18 cellular contexts compared by ENCODE assay signal in genomic region chr5:123046222-123046621, GRCh38. TPM values are rescaled to one million over a fixed set of nuclear protein-coding genes. Genes with fewer than 3 reads are reported as not detected.
DNase-seq lines count a peak whose midpoint lies in the region; ATAC-seq and TF ChIP-seq lines count a peak whose summit lies in the region.
"Had no signal": no experiment of that assay in that cellular context is flagged by ENCODE, and none has a peak within 500 bp of the region (broad histone marks: within the 10 kb centered on the region; RNA-seq: fewer than 3 reads in every experiment).

No MANE protein-coding gene starts in this region.

- peaks cover 0 to 2% of the 10 kb centered on the region in 2 donors for H3K9me3 Mint-ChIP-seq in stimulated activated naive B cell treated with anti-CD40 and anti-IgM and Interleukin-4, amounts not matched to agents 10 μg/mL and 1 μg/mL and 100 μg/mL, for 72 hours
- H3K9me3 Mint-ChIP-seq: HFFc6 had no signal

- H3K4me1 ChIP-seq in RWPE2 (ENCODE audit: insufficient read depth, poor library complexity, severe bottlenecking): no peaks in the 10 kb centered on the region
- no peaks in the 10 kb centered on the region for H3K4me1 ChIP-seq in neuronal stem cell (ENCODE audit: control insufficient read depth in 2 of 2, insufficient read depth in 1 of 2, low read depth in 1 of 2, low read length in 2 of 2)

- H3K27me3 ChIP-seq in RWPE2 (ENCODE audit: insufficient read depth, poor library complexity, severe bottlenecking) (peaks cover 9% of the 10 kb centered on the region), neuronal stem cell (ENCODE audit: control insufficient read depth in 3 of 3, insufficient read depth in 3 of 3, low read depth in 1 of 3, low read length in 3 of 3) (peaks cover 0 to 31% (median 0%) of the 10 kb centered on the region in 3 experiments)

- no peaks in the 10 kb centered on the region for H3K9me3 ChIP-seq in RWPE2 (ENCODE audit: severe bottlenecking)
- no peaks in the 10 kb centered on the region for H3K9me3 ChIP-seq in neuronal stem cell (replicated peaks in 1 of 2; ENCODE audit: control insufficient read depth in 2 of 2, insufficient read depth in 1 of 2, low read depth in 1 of 2, low read length in 2 of 2)

- ATAC-seq in Right ventricle myocardium superior (ENCODE audit: poor library complexity) (peak; percentile 38), Right ventricle myocardium inferior (no peak), RWPE2 (ENCODE audit: low read depth) (peak; percentile 38; the same call in 1 of the 3 replicates)
- ATAC-seq in stimulated activated naive B cell treated with anti-CD40 and anti-IgM and Interleukin-4, amounts not matched to agents 10 μg/mL and 1 μg/mL and 100 μg/mL, for 72 hours (replicated peaks): no peak
- ATAC-seq: CD8-positive, alpha-beta T cell had no signal

- DNase-seq in Right ventricle myocardium superior (no peak), Right ventricle myocardium inferior (ENCODE audit: missing footprints) (no peak), RWPE2 (ENCODE audit: low spot score) (no peak), amniotic epithelial cell (ENCODE audit: low read depth) (peak; percentile 15), neuronal stem cell (ENCODE audit: low spot score) (no peak), NOMO-1 treated with DMSO at 0.1 percent for 48 hours (lab: John Stamatoyannopoulos, UW; ENCODE audit: unreplicated experiment) (no peak), mucosa of gallbladder (ENCODE audit: low spot score) (no peak)
- no peak for DNase-seq in stimulated activated naive B cell treated with anti-CD40 and anti-IgM and Interleukin-4, amounts not matched to agents 10 μg/mL and 1 μg/mL and 100 μg/mL, for 72 hours
- DNase-seq: CD8-positive, alpha-beta T cell; COR-L47; DND-41; GF-D8; HCEC 1CT; HFFc6 had no signal

- H3K4me3 ChIP-seq in RWPE2 (ENCODE audit: severe bottlenecking): no peak overlapping the region
- H3K4me3 ChIP-seq in neuronal stem cell (ENCODE audit: low read length in 2 of 2): no peak overlapping the region

- no peak overlapping the region for H3K14ac ChIP-seq in neuronal stem cell (ENCODE audit: low read length)

- H3K4me2 ChIP-seq in neuronal stem cell (ENCODE audit: insufficient read depth, low read length, poor library complexity, severe bottlenecking): no peak overlapping the region

- H3K4me3 Mint-ChIP-seq in stimulated activated naive B cell treated with anti-CD40 and anti-IgM and Interleukin-4, amounts not matched to agents 10 μg/mL and 1 μg/mL and 100 μg/mL, for 72 hours: no peak overlapping the region
- H3K4me3 Mint-ChIP-seq: CD14-positive monocyte; CD8-positive, alpha-beta T cell; HFFc6 had no signal

- H3K18ac ChIP-seq in neuronal stem cell (ENCODE audit: low read length): no peak overlapping the region

- no CpG with 5 or more reads among the region's 4 CpGs for WGBS in neuronal stem cell (ENCODE audit: extremely low coverage in 2 of 2, insufficient read length in 2 of 2, insufficient replicate concordance in 1 of 2), 2 donors

- H3K9ac ChIP-seq in neuronal stem cell (ENCODE audit: low read depth, low read length, poor library complexity): no peak overlapping the region

- H3K27ac ChIP-seq in RWPE2 (ENCODE audit: poor library complexity, severe bottlenecking) (no peak overlapping the region), neuronal stem cell (replicated peaks; ENCODE audit: low read length) (no peak overlapping the region)
- H3K27ac ChIP-seq: 22Rv1, HL-60 had no signal

- H3K36me3 ChIP-seq in RWPE2 (ENCODE audit: low read depth): no peaks in the 10 kb centered on the region
- H3K36me3 ChIP-seq in neuronal stem cell (replicated peaks in 1 of 2; ENCODE audit: control insufficient read depth in 2 of 2, insufficient read depth in 2 of 2, low read length in 2 of 2): no peaks in the 10 kb centered on the region

- H3K79me1 ChIP-seq in neuronal stem cell (ENCODE audit: low read depth, low read length): no peaks in the 10 kb centered on the region

- no peak overlapping the region for H2AFZ ChIP-seq in neuronal stem cell (ENCODE audit: low read length)

- H3K4ac ChIP-seq in neuronal stem cell (ENCODE audit: low read length): no peak overlapping the region

- no peak overlapping the region for H2BK5ac ChIP-seq in neuronal stem cell (ENCODE audit: low read length)

- intact Hi-C loops in Right ventricle myocardium superior (cut with DNase I) (no loop called here), Right ventricle myocardium inferior (cut with DNase I) (no loop called here)

- no peak overlapping the region for H2BK15ac ChIP-seq in neuronal stem cell (ENCODE audit: low read length)

- no peak overlapping the region for H4K91ac ChIP-seq in neuronal stem cell (ENCODE audit: low read depth, low read length, poor library complexity)

- no peak overlapping the region for H2BK120ac ChIP-seq in neuronal stem cell (ENCODE audit: low read depth, low read length)

- H2BK12ac ChIP-seq in neuronal stem cell (ENCODE audit: low read length): no peak overlapping the region

- H3K27me3 Mint-ChIP-seq in stimulated activated naive B cell treated with anti-CD40 and anti-IgM and Interleukin-4, amounts not matched to agents 10 μg/mL and 1 μg/mL and 100 μg/mL, for 72 hours: peaks cover 29 to 43% of the 10 kb centered on the region in 2 donors

- H3K4me1 Mint-ChIP-seq in stimulated activated naive B cell treated with anti-CD40 and anti-IgM and Interleukin-4, amounts not matched to agents 10 μg/mL and 1 μg/mL and 100 μg/mL, for 72 hours: no peaks in the 10 kb centered on the region
- H3K4me1 Mint-ChIP-seq: CD14-positive monocyte had no signal

- H2AK5ac ChIP-seq in neuronal stem cell (ENCODE audit: low read depth, low read length): peak overlapping the region; percentile 20

- no peaks in the 10 kb centered on the region for H3K36me3 Mint-ChIP-seq in stimulated activated naive B cell treated with anti-CD40 and anti-IgM and Interleukin-4, amounts not matched to agents 10 μg/mL and 1 μg/mL and 100 μg/mL, for 72 hours
- H3K36me3 Mint-ChIP-seq: CD14-positive monocyte; CD8-positive, alpha-beta T cell had no signal

- no peak overlapping the region for H3K27ac Mint-ChIP-seq in stimulated activated naive B cell treated with anti-CD40 and anti-IgM and Interleukin-4, amounts not matched to agents 10 μg/mL and 1 μg/mL and 100 μg/mL, for 72 hours
- H3K27ac Mint-ChIP-seq: CD14-positive monocyte; CD8-positive, alpha-beta T cell; HFFc6 had no signal

- no peak for TF ChIP-seq CTCF in RWPE2 (IDR thresholded peaks at IDR 0.05; ENCODE audit: poor library complexity, severe bottlenecking)

- no peak overlapping the region for H4K8ac ChIP-seq in neuronal stem cell (ENCODE audit: low read depth, low read length)

- no peak overlapping the region for H3K23ac ChIP-seq in neuronal stem cell (ENCODE audit: low read depth, low read length, poor library complexity)

RNA-seq across cellular contexts. Expression of gene PPIC, which starts 9.7 kb away (rescaled TPM):
- total RNA-seq in Right ventricle myocardium superior (43.6 TPM), Right ventricle myocardium inferior (46.0 TPM), mucosa of gallbladder (28.8 TPM)
- polyA plus RNA-seq in neuronal stem cell (2013, experiment 1 of 2): 0.04 TPM
- polyA plus RNA-seq in neuronal stem cell (2013, experiment 2 of 2): 0.06 TPM
- total RNA-seq: A673; CD8-positive, alpha-beta T cell had no signal
- polyA plus RNA-seq: CD14-positive monocyte had no signal

RNA-seq across cellular contexts. Expression of gene PRDM6, which starts 42.8 kb away (rescaled TPM):
- total RNA-seq in Right ventricle myocardium superior (0.75 TPM), Right ventricle myocardium inferior (0.81 TPM), mucosa of gallbladder (16.7 TPM)
- 0.01 TPM for polyA plus RNA-seq in neuronal stem cell (2013, experiment 1 of 2)
- polyA plus RNA-seq in neuronal stem cell (2013, experiment 2 of 2): 0.01 TPM
- total RNA-seq: A673; CD8-positive, alpha-beta T cell had no signal
- polyA plus RNA-seq: CD14-positive monocyte had no signal

Comparison
In these comparisons a context has a peak if more than half of its experiments do, and no peak if none do; other contexts are left out.
1. ATAC-seq: peak in Right ventricle myocardium superior (single experiment) and RWPE2 (single experiment); none in Right ventricle myocardium inferior (single experiment) and stimulated activated naive B cell treated with anti-CD40 and anti-IgM and Interleukin-4, amounts not matched to agents 10 μg/mL and 1 μg/mL and 100 μg/mL, for 72 hours (0 of 2).